ENCODE assay signal across 34 cellular contexts in genomic region chr7:1907751-1908365, GRCh38.
"Had no signal": no experiment of that assay in that cellular context is flagged by ENCODE, and none has a peak within 500 bp of the region (broad histone marks: within the 10 kb centered on the region; RNA-seq: fewer than 3 reads in every experiment).

No MANE protein-coding gene starts in this region.

- H3K27me3 ChIP-seq: ascending aorta, cardiac muscle cell, MG63 had no signal

- H3K4me3 Mint-ChIP-seq: activated CD4-positive, alpha-beta memory T cell treated with anti-CD3 and anti-CD28 coated beads, Interleukin-2, amount 10 ng/mL, durations not matched to agents 7 days and 5 days; activated CD8-positive, alpha-beta memory T cell treated with anti-CD3 and anti-CD28 coated beads, Interleukin-2, amount 10 ng/mL, durations not matched to agents 7 days and 5 days; activated naive CD4-positive, alpha-beta T cell treated with anti-CD3 and anti-CD28 coated beads, Interleukin-2, amount 50 U/mL, for 24 hours; activated naive CD8-positive, alpha-beta T cell treated with anti-CD3 and anti-CD28 coated beads, Interleukin-2, amount 10 ng/mL, durations not matched to agents 7 days and 5 days had no signal

- H3K36me3 Mint-ChIP-seq: activated CD8-positive, alpha-beta memory T cell treated with anti-CD3 and anti-CD28 coated beads, Interleukin-2, amount 10 ng/mL, durations not matched to agents 7 days and 5 days; activated naive CD8-positive, alpha-beta T cell treated with anti-CD3 and anti-CD28 coated beads, Interleukin-2, amount 10 ng/mL, durations not matched to agents 7 days and 5 days had no signal

- H3K9me3 ChIP-seq: ascending aorta, MG63 had no signal

- H3K27ac Mint-ChIP-seq: activated CD4-positive, alpha-beta memory T cell treated with anti-CD3 and anti-CD28 coated beads, Interleukin-2, amount 10 ng/mL, durations not matched to agents 7 days and 5 days; activated CD8-positive, alpha-beta memory T cell treated with anti-CD3 and anti-CD28 coated beads, Interleukin-2, amount 10 ng/mL, durations not matched to agents 7 days and 5 days; activated naive CD8-positive, alpha-beta T cell treated with anti-CD3 and anti-CD28 coated beads, Interleukin-2, amount 10 ng/mL, durations not matched to agents 7 days and 5 days; activated T-helper 2 cell treated with anti-CD3 and anti-CD28 coated beads, Interferon-gamma antibody, Interleukin-2, Interleukin-4, amounts not matched to agents 10 μg/mL and 5 μg/mL and 100 μg/mL, durations not matched to agents 14 hours and 24 hours and 36 hours had no signal

- H3K27ac ChIP-seq: ascending aorta, cardiac muscle cell, PC-9, RWPE1, WERI-Rb-1 had no signal

- H3K27me3 Mint-ChIP-seq: activated CD4-positive, alpha-beta memory T cell treated with anti-CD3 and anti-CD28 coated beads, Interleukin-2, amount 10 ng/mL, durations not matched to agents 7 days and 5 days; activated CD8-positive, alpha-beta memory T cell treated with anti-CD3 and anti-CD28 coated beads, Interleukin-2, amount 10 ng/mL, durations not matched to agents 7 days and 5 days; activated naive CD4-positive, alpha-beta T cell treated with anti-CD3 and anti-CD28 coated beads, Interleukin-2, amount 50 U/mL, for 24 hours; activated naive CD8-positive, alpha-beta T cell treated with anti-CD3 and anti-CD28 coated beads, Interleukin-2, amount 10 ng/mL, durations not matched to agents 7 days and 5 days had no signal

- DNase-seq: activated CD4-positive, alpha-beta memory T cell treated with anti-CD3 and anti-CD28 coated beads, Interleukin-2, amount 10 ng/mL, durations not matched to agents 7 days and 5 days; activated CD4-positive, alpha-beta T cell treated with anti-CD3 and anti-CD28 coated beads for 1 hour; activated CD4-positive, alpha-beta T cell treated with anti-CD3 and anti-CD28 coated beads for 48 hours; activated CD4-positive, CD25-positive, alpha-beta regulatory T cell; activated CD8-positive, alpha-beta memory T cell treated with anti-CD3 and anti-CD28 coated beads for 24 hours; activated CD8-positive, alpha-beta memory T cell treated with anti-CD3 and anti-CD28 coated beads, Interleukin-2, amount 10 ng/mL, durations not matched to agents 7 days and 5 days; activated CD8-positive, alpha-beta memory T cell treated with anti-CD3 and anti-CD28 coated beads, Interleukin-2, amount 50 U/mL, for 48 hours; activated gamma-delta T cell; activated naive CD4-positive, alpha-beta T cell treated with Interleukin-2 at 50 U/mL for 16 hours; activated naive CD8-positive, alpha-beta T cell treated with anti-CD3 and anti-CD28 coated beads, Interleukin-2, amount 10 ng/mL, durations not matched to agents 7 days and 5 days; amygdala; Kasumi-1; KG1; MG63; NCI-H1048; NCI-H1105 treated with DMSO at 0.1 percent for 48 hours; NCI-H1436; NCI-H1694; NCI-H1930; NCI-H2081 treated with DMSO at 0.1 percent for 48 hours; NCI-H226; NCI-H446 treated with DMSO at 0.1 percent for 48 hours; NCI-H524; PC-9; Right ventricle myocardium superior; SW 1271; T-helper 1 cell; T1000; WERI-Rb-1 had no signal

- ATAC-seq: activated CD8-positive, alpha-beta memory T cell treated with anti-CD3 and anti-CD28 coated beads, Interleukin-2, amount 10 ng/mL, durations not matched to agents 7 days and 5 days had no signal

- H3K4me3 ChIP-seq: ascending aorta, cardiac muscle cell, MG63, PC-9 had no signal

- H3K36me3 ChIP-seq: ascending aorta, cardiac muscle cell, MG63, WERI-Rb-1 had no signal

- H3K9me3 Mint-ChIP-seq: activated CD4-positive, alpha-beta memory T cell treated with anti-CD3 and anti-CD28 coated beads, Interleukin-2, amount 10 ng/mL, durations not matched to agents 7 days and 5 days; activated naive CD4-positive, alpha-beta T cell treated with anti-CD3 and anti-CD28 coated beads, Interleukin-2, amount 50 U/mL, for 24 hours; activated naive CD8-positive, alpha-beta T cell treated with anti-CD3 and anti-CD28 coated beads, Interleukin-2, amount 10 ng/mL, durations not matched to agents 7 days and 5 days; activated T-helper 2 cell treated with anti-CD3 and anti-CD28 coated beads, Interferon-gamma antibody, Interleukin-2, Interleukin-4, amounts not matched to agents 10 μg/mL and 5 μg/mL and 100 μg/mL, durations not matched to agents 14 hours and 24 hours and 36 hours had no signal

- H3K4me1 Mint-ChIP-seq: activated CD4-positive, alpha-beta memory T cell treated with anti-CD3 and anti-CD28 coated beads, Interleukin-2, amount 10 ng/mL, durations not matched to agents 7 days and 5 days; activated CD8-positive, alpha-beta memory T cell treated with anti-CD3 and anti-CD28 coated beads, Interleukin-2, amount 10 ng/mL, durations not matched to agents 7 days and 5 days; activated naive CD8-positive, alpha-beta T cell treated with anti-CD3 and anti-CD28 coated beads, Interleukin-2, amount 10 ng/mL, durations not matched to agents 7 days and 5 days had no signal
